1 cellular context compared by ENCODE assay signal in genomic region chr4:75841641-75842520, GRCh38.
TF ChIP-seq lines count a peak whose summit lies in the region.

No MANE protein-coding gene starts in this region.

TF ChIP-seq in A549, 52 proteins besides CTCF, POLR2A, EP300 and RAD21 (continued from another document):
- no peak for TF ChIP-seq SREBF2 (IDR thresholded peaks at IDR 0.05)
